Comparison of ENCODE assay signal across 4 cellular contexts in the genomic region with DNA sequence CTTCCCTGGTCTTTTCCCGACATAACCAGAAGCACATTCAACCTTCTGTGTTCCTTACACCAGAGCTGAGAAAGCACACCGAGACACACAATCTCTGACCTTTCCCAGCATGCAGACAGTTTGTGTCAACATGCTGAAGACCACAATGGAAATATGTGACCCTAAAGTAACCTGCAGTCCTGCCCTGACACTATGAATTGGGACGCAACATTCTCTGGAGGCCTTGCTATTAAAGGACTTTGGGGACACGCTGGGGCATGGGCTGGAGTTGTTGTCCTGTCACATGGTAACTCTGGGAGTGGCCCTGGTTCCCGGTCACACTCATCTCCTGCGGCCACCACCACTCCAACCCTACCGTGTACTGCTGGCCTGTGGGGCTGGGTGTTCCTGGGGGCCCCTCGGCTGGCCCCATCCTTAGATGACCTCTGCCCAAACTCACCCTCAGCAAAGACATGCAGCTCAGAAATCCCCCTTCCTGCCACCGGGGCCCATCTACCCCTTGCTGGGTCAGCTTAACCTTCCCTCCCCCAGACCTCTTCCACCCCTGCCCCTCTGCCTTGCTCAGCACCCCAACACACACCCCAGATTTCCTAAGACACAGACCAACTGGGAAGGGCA. TPM values are rescaled to one million over a fixed set of nuclear protein-coding genes. Genes with fewer than 3 reads are reported as not detected.
"Had no signal": no experiment of that assay in that cellular context is flagged by ENCODE, and none has a peak within 500 bp of the region (broad histone marks: within the 10 kb centered on the region; RNA-seq: fewer than 3 reads in every experiment).

No MANE protein-coding gene starts in this region.

RNA-seq across cellular contexts. Expression of gene PVRIG, which starts 25.3 kb away (rescaled TPM):
- total RNA-seq: foreskin keratinocyte, lung microvascular endothelial cell, occipital lobe, pulmonary artery endothelial cell had no signal
- polyA plus RNA-seq: foreskin keratinocyte had no signal
